In the genomic region with DNA sequence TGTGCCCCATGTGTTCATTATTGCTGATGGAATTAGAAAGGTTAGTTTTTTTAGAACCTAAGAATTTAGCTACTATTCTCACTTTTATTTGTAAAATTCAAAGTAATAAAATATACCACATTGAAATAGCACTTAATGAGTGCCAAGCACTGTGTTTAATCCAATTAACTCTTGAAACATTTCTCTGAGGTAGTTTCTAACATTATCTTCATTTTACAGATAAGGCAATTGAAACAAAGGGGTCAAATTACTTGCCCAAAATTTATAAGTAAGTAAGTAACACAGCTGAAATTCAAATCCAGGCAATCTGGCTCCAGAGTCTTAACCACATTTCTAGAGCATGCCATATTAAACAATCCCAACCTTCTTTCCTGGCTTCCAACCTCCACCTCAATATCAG, we compare ENCODE assay signal across 31 cellular contexts.
"Had no signal": no experiment of that assay in that cellular context is flagged by ENCODE, and none has a peak within 500 bp of the region (broad histone marks: within the 10 kb centered on the region; RNA-seq: fewer than 3 reads in every experiment).

No MANE protein-coding gene starts in this region.

- H3K27ac Mint-ChIP-seq: naive thymus-derived CD8-positive, alpha-beta T cell; natural killer cell treated with Interleukin-12 subunit alpha and Interleukin-12 subunit beta and Interleukin-15 and Interleukin-18, amount 100 ng/mL, for 72 hours; nephron progenitor cell; progenitor cell of endocrine pancreas; stimulated activated memory B cell treated with anti-CD40 and anti-IgM and Interleukin-4, amounts not matched to agents 10 μg/mL and 1 μg/mL and 100 μg/mL, for 72 hours; stimulated activated naive CD8-positive, alpha-beta T cell treated with anti-CD3 and anti-CD28 coated beads, Interleukin-15, amount 100 ng/mL, for 72 hours; type B pancreatic cell had no signal

- H2AFZ ChIP-seq: parathyroid adenoma had no signal

- H3K4me3 ChIP-seq: ovary, psoas muscle, right lobe of liver, sigmoid colon, suprapubic skin, testis, tibial artery, transverse colon, upper lobe of right lung, uterus had no signal

- FAIRE-seq: small intestine had no signal

- H3K4me1 ChIP-seq: parathyroid adenoma, psoas muscle, right lobe of liver, suprapubic skin, testis, tibial artery, transverse colon, upper lobe of right lung had no signal

- H3K36me3 ChIP-seq: neutrophil, ovary, right lobe of liver, sigmoid colon, suprapubic skin, tibial artery, transverse colon, upper lobe of right lung, uterus had no signal

- H3K27ac ChIP-seq: neutrophil, ovary, parathyroid adenoma, psoas muscle, right lobe of liver, sigmoid colon, suprapubic skin, testis, tibial artery, transverse colon, upper lobe of right lung, uterus had no signal

- H3K27me3 Mint-ChIP-seq: naive thymus-derived CD8-positive, alpha-beta T cell; natural killer cell treated with Interleukin-12 subunit alpha and Interleukin-12 subunit beta and Interleukin-15 and Interleukin-18, amount 100 ng/mL, for 72 hours; progenitor cell of endocrine pancreas; stimulated activated memory B cell treated with anti-CD40 and anti-IgM and Interleukin-4, amounts not matched to agents 10 μg/mL and 1 μg/mL and 100 μg/mL, for 72 hours; stimulated activated naive CD8-positive, alpha-beta T cell treated with anti-CD3 and anti-CD28 coated beads, Interleukin-15, amount 100 ng/mL, for 72 hours; type B pancreatic cell had no signal

- H3K9ac ChIP-seq: parathyroid adenoma had no signal

- H3K9me3 ChIP-seq: right lobe of liver, testis, upper lobe of right lung had no signal

- DNase-seq: naive thymus-derived CD8-positive, alpha-beta T cell; nephron progenitor cell; nucleus accumbens; ovary; posterior cingulate gyrus; psoas muscle; right cardiac atrium; right lobe of liver; sigmoid colon; small intestine; stimulated activated CD4-positive, alpha-beta T cell treated with anti-CD3 and anti-CD28 coated beads, Interleukin-15, amount 100 ng/mL, for 24 hours; stimulated activated CD4-positive, alpha-beta T cell treated with anti-CD3 and anti-CD28 coated beads, Interleukin-2, amount 100 ng/mL, for 24 hours; stimulated activated CD4-positive, alpha-beta T cell treated with anti-CD3 and anti-CD28 coated beads, Interleukin-2, amount 100 ng/mL, for 48 hours; stimulated activated CD4-positive, alpha-beta T cell treated with anti-CD3 and anti-CD28 coated beads, Interleukin-4, amount 100 ng/mL, for 24 hours; stimulated activated naive CD4-positive, alpha-beta T cell; stimulated activated naive CD8-positive, alpha-beta T cell treated with anti-CD3 and anti-CD28 coated beads, Interleukin-15, amount 100 ng/mL, for 72 hours; stimulated activated naive CD8-positive, alpha-beta T cell treated with anti-CD3 and anti-CD28 coated beads, Interleukin-15, Interleukin-2, amounts not matched to agents 100 U/mL and 50 U/mL, for 24 hours; substantia nigra; testis; tibial artery; transverse colon; upper lobe of right lung; uterus had no signal

- H3K4me1 Mint-ChIP-seq: neural crest cell; stimulated activated memory B cell treated with anti-CD40 and anti-IgM and Interleukin-4, amounts not matched to agents 10 μg/mL and 1 μg/mL and 100 μg/mL, for 72 hours had no signal

- H3K27me3 ChIP-seq: neutrophil, ovary, right lobe of liver, sigmoid colon, suprapubic skin, testis, tibial artery, transverse colon, upper lobe of right lung, uterus had no signal

- H3K4me3 Mint-ChIP-seq: natural killer cell treated with Interleukin-12 subunit alpha and Interleukin-12 subunit beta and Interleukin-15 and Interleukin-18, amount 100 ng/mL, for 72 hours; nephron progenitor cell; neural crest cell; stimulated activated memory B cell treated with anti-CD40 and anti-IgM and Interleukin-4, amounts not matched to agents 10 μg/mL and 1 μg/mL and 100 μg/mL, for 72 hours; stimulated activated naive CD8-positive, alpha-beta T cell treated with anti-CD3 and anti-CD28 coated beads, Interleukin-15, amount 100 ng/mL, for 72 hours; type B pancreatic cell had no signal
